ENCODE assay signal across 22 cellular contexts in genomic region chr11:20289732-20290131, GRCh38.
A peak's percentile ranks its signal among the peaks of the same experiment; 100 is the strongest.
DNase-seq lines count a peak whose midpoint lies in the region; ATAC-seq, FAIRE-seq and TF ChIP-seq lines count a peak whose summit lies in the region.
"Had no signal": no experiment of that assay in that cellular context is flagged by ENCODE, and none has a peak within 500 bp of the region (broad histone marks: within the 10 kb centered on the region; RNA-seq: fewer than 3 reads in every experiment).

No MANE protein-coding gene starts in this region.

- H3K27ac ChIP-seq in GM12878 (ENCODE audit: control insufficient read depth, insufficient read depth) = no peak overlapping the region
- no peak overlapping the region for H3K27ac ChIP-seq in trophoblast cell (ENCODE audit: low read depth, low read length)

- H3K4me1 ChIP-seq in GM12878 (ENCODE audit: control insufficient read depth, insufficient read depth, low read length) (no peaks in the 10 kb centered on the region), trophoblast cell (ENCODE audit: control insufficient read depth in 1 of 2, insufficient read depth in 2 of 2, low read length in 2 of 2) (no peaks in the 10 kb centered on the region)
- H3K4me1 ChIP-seq: BE2C, Caco-2 had no signal

- no peak overlapping the region for H3K27ac Mint-ChIP-seq in stimulated activated naive CD8-positive, alpha-beta T cell treated with anti-CD3 and anti-CD28 coated beads, Interleukin-15, amount 100 ng/mL, for 72 hours
- H3K27ac Mint-ChIP-seq: CD4-positive, CD25-positive, alpha-beta regulatory T cell; CD8-positive, alpha-beta memory T cell; GM23338 had no signal

- H2AK5ac ChIP-seq in trophoblast cell (ENCODE audit: low read length) = no peak overlapping the region

- H3K4me1 Mint-ChIP-seq in stimulated activated naive CD8-positive, alpha-beta T cell treated with anti-CD3 and anti-CD28 coated beads, Interleukin-15, amount 100 ng/mL, for 72 hours = no peaks in the 10 kb centered on the region
- H3K4me1 Mint-ChIP-seq: CD4-positive, CD25-positive, alpha-beta regulatory T cell; CD8-positive, alpha-beta memory T cell had no signal

- H3K14ac ChIP-seq in trophoblast cell (ENCODE audit: low read length) = no peak overlapping the region

- TF ChIP-seq EP300 in GM12878 (IDR thresholded peaks at IDR 0.05; ENCODE audit: borderline replicate concordance in 1 of 2, control insufficient read depth in 1 of 2, low read depth in 2 of 2, low read length in 2 of 2) = no peak

- H3K9me3 ChIP-seq in GM12878 (replicated peaks; ENCODE audit: control insufficient read depth, insufficient read depth, low read length) (no peaks in the 10 kb centered on the region), trophoblast cell (ENCODE audit: insufficient read depth, low read depth, low read length) (no peaks in the 10 kb centered on the region)
- H3K9me3 ChIP-seq: BE2C, Caco-2 had no signal

- no peak overlapping the region for H3K23ac ChIP-seq in trophoblast cell (ENCODE audit: low read length)

- H3K18ac ChIP-seq in trophoblast cell (ENCODE audit: low read length) = no peak overlapping the region

- H4K8ac ChIP-seq in trophoblast cell (ENCODE audit: low read depth, low read length) = no peak overlapping the region

- BruUV-seq in GM12878 (replicated peaks; lab: Mats Ljungman, UMichigan) = no TSS peak

- H2BK120ac ChIP-seq in trophoblast cell (ENCODE audit: insufficient read depth, low read length, poor library complexity) = no peak overlapping the region

- H3K4me3 Mint-ChIP-seq in stimulated activated naive CD8-positive, alpha-beta T cell treated with anti-CD3 and anti-CD28 coated beads, Interleukin-15, amount 100 ng/mL, for 72 hours = no peak overlapping the region
- H3K4me3 Mint-ChIP-seq: CD4-positive, CD25-positive, alpha-beta regulatory T cell; CD8-positive, alpha-beta memory T cell; GM23338 had no signal

- no peaks in the 10 kb centered on the region for H4K20me1 ChIP-seq in GM12878 (ENCODE audit: control insufficient read depth, insufficient read depth)

- no peak for TF ChIP-seq CTCF in GM12878 (IDR thresholded peaks at IDR 0.05 in 2 of 3, conservative IDR thresholded peaks at IDR 0.05 in 1 of 3; ENCODE audit: control insufficient read depth in 2 of 3, extremely low read depth in 1 of 3, insufficient read depth in 1 of 3, low read depth in 3 of 3, low read length in 3 of 3)

- TF ChIP-seq POLR2A in GM12878 (IDR thresholded peaks at IDR 0.05; ENCODE audit: low read depth, low read length) = no peak

- H3K4me3 ChIP-seq in GM12878 (no peak overlapping the region), trophoblast cell (ENCODE audit: low read depth, low read length) (no peak overlapping the region)
- H3K4me3 ChIP-seq: GM23338 had no signal

- no peak for TF ChIP-seq RAD21 in GM12878 (IDR thresholded peaks at IDR 0.05; ENCODE audit: insufficient read depth, low read depth, low read length)

- H3K27me3 Mint-ChIP-seq in stimulated activated naive CD8-positive, alpha-beta T cell treated with anti-CD3 and anti-CD28 coated beads, Interleukin-15, amount 100 ng/mL, for 72 hours = peaks cover 10% of the 10 kb centered on the region

- H3K27me3 ChIP-seq in GM12878 (replicated peaks in 1 of 2; ENCODE audit: control insufficient read depth in 2 of 2, insufficient read depth in 2 of 2, low read length in 1 of 2) (0 out of 4 replicates have a peak, but pooled peaks cover 0 to 3% of the 10 kb centered on the region in 2 experiments), trophoblast cell (ENCODE audit: insufficient read depth, low read length) (no peaks in the 10 kb centered on the region)
- H3K27me3 ChIP-seq: BE2C had no signal

- H3K9ac ChIP-seq in GM12878 (ENCODE audit: control insufficient read depth, insufficient read depth, low read length) (no peak overlapping the region), trophoblast cell (ENCODE audit: low read length) (no peak overlapping the region)

- H3K79me2 ChIP-seq in GM12878 (ENCODE audit: control insufficient read depth, insufficient read depth, low read length) = no peaks in the 10 kb centered on the region
- H3K79me2 ChIP-seq in trophoblast cell (ENCODE audit: control insufficient read depth, insufficient read depth, low read length, poor library complexity) = no peaks in the 10 kb centered on the region

- POLR2A ChIA-PET in GM12878 (lab: Charles Lee) = no interaction called here

- in situ Hi-C loops in GM12878 (cut with MboI) = no loop called here

- no peak overlapping the region for H2BK12ac ChIP-seq in trophoblast cell (ENCODE audit: low read length)

- no peak overlapping the region for H3K4ac ChIP-seq in trophoblast cell (ENCODE audit: low read depth, low read length)

- H4K91ac ChIP-seq in trophoblast cell (ENCODE audit: low read depth, low read length) = no peak overlapping the region

- no peaks in the 10 kb centered on the region for H3K9me3 Mint-ChIP-seq in stimulated activated naive CD8-positive, alpha-beta T cell treated with anti-CD3 and anti-CD28 coated beads, Interleukin-15, amount 100 ng/mL, for 72 hours
- H3K9me3 Mint-ChIP-seq: GM23338 had no signal

- peak; percentile 23 for FAIRE-seq in GM12878 (lab: Jason Lieb, UNC)
- FAIRE-seq: A204.1, D721Med, G401.6, GM12892, GM18507, H54 had no signal

- RAD21 ChIA-PET in GM12878 (lab: Charles Lee; ENCODE audit: unreplicated experiment) = no interaction called here

- no peaks in the 10 kb centered on the region for H3K36me3 ChIP-seq in GM12878 (ENCODE audit: control insufficient read depth in 2 of 2, insufficient read depth in 2 of 2, low read length in 1 of 2)
- H3K36me3 ChIP-seq in trophoblast cell (ENCODE audit: control insufficient read depth in 1 of 2, insufficient read depth in 2 of 2, low read length in 2 of 2) = no peaks in the 10 kb centered on the region
- H3K36me3 ChIP-seq: BE2C had no signal

- H3K79me1 ChIP-seq in trophoblast cell (ENCODE audit: low read length) = no peaks in the 10 kb centered on the region

- DNase-seq in NCI-H1417 (lab: John Stamatoyannopoulos, UW) = peak in 2 of 3 experiments; percentile 58 to 91
- DNase-seq in NCI-H146 (lab: John Stamatoyannopoulos, UW) = peak; percentile 92
- DNase-seq in NCI-H748 (lab: John Stamatoyannopoulos, UW; ENCODE audit: unreplicated experiment) = peak; percentile 84
- DNase-seq in GM12878 (ENCODE audit: low read depth, low spot score) = no peak
- no peak for DNase-seq in trophoblast cell
- no peak for DNase-seq in stimulated activated naive CD8-positive, alpha-beta T cell treated with anti-CD3 and anti-CD28 coated beads, Interleukin-15, amount 100 ng/mL, for 72 hours
- no peak for DNase-seq in NCI-H128 (lab: John Stamatoyannopoulos, UW; ENCODE audit: unreplicated experiment)
- no peak for DNase-seq in amniotic stem cell (lab: John Stamatoyannopoulos, UW)
- DNase-seq: ACHN; BE2C; C1 segment of cervical spinal cord; Caco-2; CD4-positive, CD25-positive, alpha-beta regulatory T cell; CD8-positive, alpha-beta memory T cell; HCEC 1CT had no signal

- H2AFZ ChIP-seq in GM12878 (ENCODE audit: control insufficient read depth, low read depth, low read length) (no peak overlapping the region), trophoblast cell (ENCODE audit: insufficient read depth, low read length, poor library complexity) (no peak overlapping the region)
- H2AFZ ChIP-seq: GM23338 had no signal

- SMC1A ChIA-PET in GM12878 (lab: Charles Lee; ENCODE audit: uncharacterized antibody, unreplicated experiment) = no interaction called here

- no peak for ATAC-seq in GM12878
- ATAC-seq in stimulated activated naive CD8-positive, alpha-beta T cell treated with anti-CD3 and anti-CD28 coated beads, Interleukin-15, amount 100 ng/mL, for 72 hours = no peak
- ATAC-seq: GM23338 had no signal

- H2BK5ac ChIP-seq in trophoblast cell (ENCODE audit: low read depth, low read length, poor library complexity) = no peak overlapping the region

- intact Hi-C loops in GM12878 (cut with micrococcal nuclease; ENCODE audit: unreplicated experiment) = no loop called here

- 22% methylated on average over 2 of the region's 2 CpGs for WGBS in GM12878 (ENCODE audit: insufficient coverage, insufficient replicate concordance, low lambda C conversion rate, missing lambda C conversion rate)
- WGBS in trophoblast cell (ENCODE audit: extremely low coverage, insufficient coverage, insufficient read length) = no CpG with 5 or more reads among the region's 2 CpGs

- CTCF ChIA-PET in GM12878 (lab: Yijun Ruan, JAX) = no interaction called here

- H3K4me2 ChIP-seq in GM12878 (ENCODE audit: control insufficient read depth, insufficient read depth) (no peak overlapping the region), trophoblast cell (ENCODE audit: low read length) (no peak overlapping the region)
- H3K4me2 ChIP-seq: GM23338 had no signal

- H4K12ac ChIP-seq in trophoblast cell (ENCODE audit: low read depth, low read length) = no peak overlapping the region

TF ChIP-seq in GM12878, 131 proteins besides CTCF, POLR2A, EP300 and RAD21 (continues in another document):
- TF ChIP-seq E2F4 (IDR thresholded peaks at IDR 0.05; ENCODE audit: low read depth, low read length) = no peak
- no peak for TF ChIP-seq LARP7 (IDR thresholded peaks at IDR 0.05)
- no peak for TF ChIP-seq PML (IDR thresholded peaks at IDR 0.05; ENCODE audit: low read length)
- no peak for TF ChIP-seq FOXK2 (IDR thresholded peaks at IDR 0.05)
- TF ChIP-seq E4F1 (IDR thresholded peaks at IDR 0.05; ENCODE audit: borderline replicate concordance, partially characterized antibody) = no peak

Comparison
In these comparisons a context has a peak if more than half of its experiments do, and no peak if none do; other contexts are left out.
1. DNase-seq: peak in NCI-H1417 (2 of 3), NCI-H146 (single experiment) and NCI-H748 (single experiment); none in GM12878 (single experiment), trophoblast cell (0 of 2), stimulated activated naive CD8-positive, alpha-beta T cell treated with anti-CD3 and anti-CD28 coated beads, Interleukin-15, amount 100 ng/mL, for 72 hours (0 of 2), NCI-H128 (single experiment) and amniotic stem cell (single experiment).